Comparison of ENCODE assay signal across 8 cellular contexts in the genomic region with DNA sequence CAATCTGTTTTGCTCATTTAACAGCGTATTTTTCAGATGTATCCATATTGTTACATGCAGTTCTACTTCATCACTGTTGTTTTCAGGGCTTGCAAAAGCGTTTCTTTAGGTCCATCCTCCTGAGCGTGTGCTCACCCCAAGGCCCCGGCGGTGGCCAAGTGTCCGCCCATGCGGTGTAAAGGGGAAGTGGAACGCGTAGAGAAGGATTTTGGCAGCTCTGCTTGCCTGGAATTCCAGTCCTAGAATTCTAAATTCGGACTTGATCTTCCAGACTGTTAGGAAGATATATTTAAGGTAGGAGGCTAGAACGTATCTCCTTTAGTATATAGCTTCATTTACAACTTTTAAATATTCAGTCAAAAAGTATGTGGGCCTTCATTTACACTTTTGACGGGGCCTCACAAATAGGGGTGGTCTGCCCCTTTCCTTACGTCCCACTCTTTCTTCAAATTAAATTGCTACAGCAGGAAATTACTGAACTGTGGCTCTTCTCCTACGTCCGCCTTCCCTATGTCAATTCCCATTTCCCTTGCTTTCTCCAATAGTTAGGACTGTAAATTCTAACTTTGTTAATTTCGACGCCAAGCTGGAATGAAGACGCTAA. TPM values are rescaled to one million over a fixed set of nuclear protein-coding genes. Genes with fewer than 3 reads are reported as not detected.
DNase-seq lines count a peak whose midpoint lies in the region; ATAC-seq and TF ChIP-seq lines count a peak whose summit lies in the region.

No MANE protein-coding gene starts in this region.

- peak overlapping the region; percentile 98 for H3K4me3 ChIP-seq in mucosa of descending colon

- intact Hi-C loops in mucosa of descending colon (cut with DNase I, micrococcal nuclease), result no loop called here

- peak overlapping the region; percentile 88 for H3K27ac Mint-ChIP-seq in endothelial cell (ENCODE audit: unreplicated experiment)

- ATAC-seq in GM21515 (IDR thresholded peaks at IDR 0.05; ENCODE audit: unreplicated experiment) (peak; percentile 1), mucosa of descending colon (no peak), GM18861 (IDR thresholded peaks at IDR 0.05; ENCODE audit: unreplicated experiment) (no peak)

- no peaks in the 10 kb centered on the region for H3K9me3 ChIP-seq in mucosa of descending colon

- H3K36me3 ChIP-seq in mucosa of descending colon (ENCODE audit: low read depth), result no peaks in the 10 kb centered on the region

- peaks cover 26% of the 10 kb centered on the region for H3K4me1 ChIP-seq in mucosa of descending colon (ENCODE audit: low read depth)

- H3K27me3 Mint-ChIP-seq in endothelial cell (ENCODE audit: unreplicated experiment), result no peaks in the 10 kb centered on the region

- no peaks in the 10 kb centered on the region for H3K36me3 Mint-ChIP-seq in endothelial cell (ENCODE audit: low read depth, unreplicated experiment)

- peak overlapping the region; percentile 95 for H3K4me3 Mint-ChIP-seq in endothelial cell (ENCODE audit: unreplicated experiment)

- H3K9me3 Mint-ChIP-seq in endothelial cell (ENCODE audit: unreplicated experiment), result no peaks in the 10 kb centered on the region

- H3K4me1 Mint-ChIP-seq in endothelial cell (ENCODE audit: unreplicated experiment), result peaks cover 22% of the 10 kb centered on the region

- in situ Hi-C loops in SK-MEL-5 (cut with HindIII; ENCODE audit: low pct_unique_long_range_greater_than_20kb, low sequenced_read_pairs), result no loop called here

- TF ChIP-seq CTCF in endothelial cell (IDR thresholded peaks at IDR 0.05; ENCODE audit: unreplicated experiment) (no peak), mucosa of descending colon (IDR thresholded peaks at IDR 0.05) (no peak)

- DNase-seq in AG08396 (ENCODE audit: low spot score) (peak; percentile 42), SK-MEL-5 (ENCODE audit: low read depth, low spot score) (peak; percentile 15), endothelial cell (ENCODE audit: low spot score) (peak; percentile 46), mucosa of descending colon (peak; percentile 19 to 65 (median 43)), dedifferentiated amniotic fluid mesenchymal stem cell (ENCODE audit: extremely low spot score) (no peak), kidney glomerular epithelial cell (lab: John Stamatoyannopoulos, UW) (no peak)

RNA-seq across cellular contexts. Expression of gene TBC1D23, which starts 0.6 kb away (rescaled TPM):
- 33.0 and 33.1 TPM in 2 replicates for total RNA-seq in SK-MEL-5 (2014; rRNA removed; shearing (Covaris generic))
- polyA plus RNA-seq in SK-MEL-5 (2015; cell fraction: cytosol; rRNA removed), result 13.1 and 20.3 TPM in 2 replicates
- polyA plus RNA-seq in SK-MEL-5 (2015; cell fraction: nucleus; rRNA removed), result 26.0 and 28.1 TPM in 2 replicates
- total RNA-seq in endothelial cell (ENCODE audit: unreplicated experiment), result 31.2 TPM
- total RNA-seq in mucosa of descending colon, result 10 to 100 TPM; 43.5 to 45.6 (median 44.0) TPM

Comparison
In these comparisons a context has a peak if more than half of its experiments do, and no peak if none do; other contexts are left out.
1. DNase-seq: peak in AG08396 (single experiment), SK-MEL-5 (single experiment), endothelial cell (single experiment) and mucosa of descending colon (3 of 3); none in dedifferentiated amniotic fluid mesenchymal stem cell (single experiment) and kidney glomerular epithelial cell (single experiment).